Comparison of ENCODE assay signal across 16 cellular contexts in genomic region chr19:28426110-28426901, GRCh38.
A peak's percentile ranks its signal among the peaks of the same experiment; 100 is the strongest.
DNase-seq lines count a peak whose midpoint lies in the region; ATAC-seq, FAIRE-seq and TF ChIP-seq lines count a peak whose summit lies in the region.
"Had no signal": no experiment of that assay in that cellular context is flagged by ENCODE, and none has a peak within 500 bp of the region (broad histone marks: within the 10 kb centered on the region; RNA-seq: fewer than 3 reads in every experiment).

No MANE protein-coding gene starts in this region.

- 59% methylated on average over 9 of the region's 9 CpGs for WGBS in HUES64
- WGBS in mesendoderm (ENCODE audit: extremely low coverage, insufficient coverage, low lambda C conversion rate), result no CpG with 5 or more reads among the region's 9 CpGs

- H4K20me1 ChIP-seq in astrocyte (ENCODE audit: insufficient read depth, low read length), result no peaks in the 10 kb centered on the region

- no peaks in the 10 kb centered on the region for H3K79me1 ChIP-seq in mesendoderm (ENCODE audit: low read length)

- no peak for FAIRE-seq in astrocyte (lab: Jason Lieb, UNC)

- H3K4me1 ChIP-seq in HUES64 (ENCODE audit: insufficient read depth, low read length), result peaks cover 44% of the 10 kb centered on the region
- H3K4me1 ChIP-seq in astrocyte (ENCODE audit: insufficient read depth, low read length), result peaks cover 20% of the 10 kb centered on the region
- peaks cover 21% of the 10 kb centered on the region for H3K4me1 ChIP-seq in mesendoderm (ENCODE audit: control insufficient read depth, low read depth, low read length)

- H2BK15ac ChIP-seq in mesendoderm (replicated peaks; ENCODE audit: low read depth), result peak overlapping the region; percentile 77

- ATAC-seq in HG03354 (IDR thresholded peaks at IDR 0.05; ENCODE audit: poor library complexity, severe bottlenecking, unreplicated experiment) (no peak), HG02884 (IDR thresholded peaks at IDR 0.05; ENCODE audit: unreplicated experiment) (no peak)
- no peak for ATAC-seq in activated CD8-positive, alpha-beta memory T cell treated with anti-CD3 and anti-CD28 coated beads, Interleukin-2, amount 10 ng/mL, durations not matched to agents 7 days and 5 days
- ATAC-seq: HCT116 had no signal

- no peak for TF ChIP-seq CTCF in astrocyte (IDR thresholded peaks at IDR 0.05; ENCODE audit: insufficient read depth, low read depth, low read length)

- no peak overlapping the region for H2BK120ac ChIP-seq in mesendoderm (ENCODE audit: low read depth, low read length)

- H3K4ac ChIP-seq in mesendoderm (ENCODE audit: low read depth, low read length), result peak overlapping the region; percentile 65

- peaks cover 38% of the 10 kb centered on the region for H3K4me1 Mint-ChIP-seq in astrocyte (ENCODE audit: low read depth, unreplicated experiment)
- no peaks in the 10 kb centered on the region for H3K4me1 Mint-ChIP-seq in activated CD8-positive, alpha-beta memory T cell treated with anti-CD3 and anti-CD28 coated beads, Interleukin-2, amount 10 ng/mL, durations not matched to agents 7 days and 5 days

- H3K79me2 ChIP-seq in astrocyte (ENCODE audit: insufficient read depth, low read length) (no peaks in the 10 kb centered on the region), mesendoderm (ENCODE audit: control insufficient read depth, insufficient read depth, low read length) (no peaks in the 10 kb centered on the region)

- H3K9me3 ChIP-seq in HUES64 (ENCODE audit: insufficient read depth, low read depth, low read length) (no peaks in the 10 kb centered on the region), astrocyte (ENCODE audit: insufficient read depth, low read depth, low read length) (no peaks in the 10 kb centered on the region)

- H3K36me3 ChIP-seq in HUES64 (ENCODE audit: insufficient read depth, low read length) (no peaks in the 10 kb centered on the region), astrocyte (ENCODE audit: insufficient read depth, low read length) (no peaks in the 10 kb centered on the region), mesendoderm (ENCODE audit: control insufficient read depth, insufficient read depth, low read length) (no peaks in the 10 kb centered on the region)

- H3K4me3 Mint-ChIP-seq in astrocyte (ENCODE audit: unreplicated experiment), result no peak overlapping the region
- H3K4me3 Mint-ChIP-seq in activated CD8-positive, alpha-beta memory T cell treated with anti-CD3 and anti-CD28 coated beads, Interleukin-2, amount 10 ng/mL, durations not matched to agents 7 days and 5 days, result no peak overlapping the region
- H3K4me3 Mint-ChIP-seq: T-helper 1 cell treated with Interleukin-12 subunit alpha and Interleukin-12 subunit beta and Interleukin-4 antibody, amounts not matched to agents 30 μg/mL and 1 μg/mL, for 36 hours had no signal

- H2AK5ac ChIP-seq in mesendoderm (ENCODE audit: low read length), result no peak overlapping the region

- H2AFZ ChIP-seq in astrocyte (ENCODE audit: low read depth, low read length), result no peak overlapping the region
- H2AFZ ChIP-seq: PC-9 had no signal

- H3K27me3 Mint-ChIP-seq in astrocyte (ENCODE audit: low read depth, unreplicated experiment), result peaks cover 5% of the 10 kb centered on the region
- H3K27me3 Mint-ChIP-seq in activated CD8-positive, alpha-beta memory T cell treated with anti-CD3 and anti-CD28 coated beads, Interleukin-2, amount 10 ng/mL, durations not matched to agents 7 days and 5 days, result no peaks in the 10 kb centered on the region

- DNase-seq in astrocyte (ENCODE audit: low read depth), result no peak
- DNase-seq in mesendoderm, result peak; percentile 64
- DNase-seq in anterior cingulate cortex (lab: John Stamatoyannopoulos, UW), result no peak
- DNase-seq in activated CD8-positive, alpha-beta memory T cell treated with anti-CD3 and anti-CD28 coated beads, Interleukin-2, amount 10 ng/mL, durations not matched to agents 7 days and 5 days, result no peak
- DNase-seq: AML-193, GF-D8, NCI-H1694 treated with DMSO at 0.1 percent for 48 hours, NCI-H524, PC-9 had no signal

- H3K56ac ChIP-seq in mesendoderm (ENCODE audit: low read length), result peak overlapping the region; percentile 45

- H3K9ac ChIP-seq in HUES64 (ENCODE audit: low read depth, low read length) (no peak overlapping the region), astrocyte (ENCODE audit: low read length) (no peak overlapping the region), mesendoderm (ENCODE audit: low read length) (no peak overlapping the region)

- CTCF ChIA-PET in activated CD8-positive, alpha-beta memory T cell treated with anti-CD3 and anti-CD28 coated beads, Interleukin-2, amount 10 ng/mL, durations not matched to agents 7 days and 5 days (lab: Charles Lee), result no interaction called here

- H3K18ac ChIP-seq in mesendoderm (ENCODE audit: low read length), result peak overlapping the region; percentile 73

- no peak overlapping the region for H4K8ac ChIP-seq in mesendoderm (ENCODE audit: low read depth, low read length)

- H3K27me3 ChIP-seq in HUES64 (ENCODE audit: insufficient read depth, low read length) (no peaks in the 10 kb centered on the region), astrocyte (ENCODE audit: insufficient read depth, low read length) (no peaks in the 10 kb centered on the region), mesendoderm (ENCODE audit: insufficient read depth, low read length, poor library complexity) (no peaks in the 10 kb centered on the region)

- H3K36me3 Mint-ChIP-seq in astrocyte (ENCODE audit: low read depth, unreplicated experiment), result peaks cover 2% of the 10 kb centered on the region
- H3K36me3 Mint-ChIP-seq in activated CD8-positive, alpha-beta memory T cell treated with anti-CD3 and anti-CD28 coated beads, Interleukin-2, amount 10 ng/mL, durations not matched to agents 7 days and 5 days, result no peaks in the 10 kb centered on the region

- H3K4me2 ChIP-seq in astrocyte (ENCODE audit: low read length) (peak overlapping the region; percentile 71), mesendoderm (ENCODE audit: low read length) (no peak overlapping the region)
- H3K4me2 ChIP-seq: PC-9 had no signal

- no peak overlapping the region for H3K4me3 ChIP-seq in HUES64 (ENCODE audit: low read length)
- H3K4me3 ChIP-seq in astrocyte (ENCODE audit: insufficient read depth, low read depth, low read length), result no peak overlapping the region
- H3K4me3 ChIP-seq in mesendoderm (ENCODE audit: low read length), result no peak overlapping the region
- H3K4me3 ChIP-seq: PC-9 had no signal

- H2BK5ac ChIP-seq in mesendoderm (ENCODE audit: low read length), result no peak overlapping the region

- no peak overlapping the region for H4K5ac ChIP-seq in mesendoderm (ENCODE audit: low read length)

- H3K23ac ChIP-seq in mesendoderm (ENCODE audit: low read length), result no peak overlapping the region

- H3K27ac ChIP-seq in HUES64 (ENCODE audit: low read depth, low read length), result 0 out of 2 replicates have a peak overlapping the region, but pooled peaks have one; percentile 28
- peak overlapping the region; percentile 25 for H3K27ac ChIP-seq in astrocyte (ENCODE audit: low read depth, low read length)
- no peak overlapping the region for H3K27ac ChIP-seq in mesendoderm (ENCODE audit: low read depth, low read length)
- H3K27ac ChIP-seq: C4-2B, PC-9, RWPE1 had no signal

- H3K27ac Mint-ChIP-seq in astrocyte (ENCODE audit: unreplicated experiment), result no peak overlapping the region
- no peak overlapping the region for H3K27ac Mint-ChIP-seq in activated CD8-positive, alpha-beta memory T cell treated with anti-CD3 and anti-CD28 coated beads, Interleukin-2, amount 10 ng/mL, durations not matched to agents 7 days and 5 days
- H3K27ac Mint-ChIP-seq: T-helper 1 cell treated with Interleukin-12 subunit alpha and Interleukin-12 subunit beta and Interleukin-4 antibody, amounts not matched to agents 30 μg/mL and 1 μg/mL, for 36 hours had no signal

- peaks cover 2% of the 10 kb centered on the region for H3K9me3 Mint-ChIP-seq in astrocyte (ENCODE audit: unreplicated experiment)
- H3K9me3 Mint-ChIP-seq in activated CD8-positive, alpha-beta memory T cell treated with anti-CD3 and anti-CD28 coated beads, Interleukin-2, amount 10 ng/mL, durations not matched to agents 7 days and 5 days (ENCODE audit: low read depth), result peaks cover 6% of the 10 kb centered on the region
- H3K9me3 Mint-ChIP-seq: T-helper 1 cell treated with Interleukin-12 subunit alpha and Interleukin-12 subunit beta and Interleukin-4 antibody, amounts not matched to agents 30 μg/mL and 1 μg/mL, for 36 hours had no signal
